In the genomic region with DNA sequence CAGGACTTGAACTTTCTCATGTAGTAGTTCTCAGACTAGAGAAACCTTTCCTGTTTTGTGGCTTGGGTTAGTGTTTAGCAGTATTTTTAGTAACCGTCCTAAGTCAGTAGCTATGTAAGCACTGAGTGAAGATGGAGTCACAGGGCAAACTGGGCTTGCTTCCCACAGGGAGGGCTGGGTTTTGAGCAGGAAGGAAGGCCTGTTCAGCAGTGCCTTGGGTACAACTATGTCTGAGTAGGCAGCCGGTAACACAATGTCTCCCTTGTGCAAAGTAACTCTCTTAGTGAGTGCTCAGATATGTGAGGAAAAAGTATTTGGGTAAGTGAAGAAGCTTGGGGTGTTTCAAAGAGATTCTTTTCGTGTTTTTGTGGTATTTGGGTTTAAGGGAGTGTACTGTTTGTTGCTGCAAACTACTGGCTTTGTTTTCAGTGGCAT, we compare ENCODE assay signal across 8 cellular contexts.
DNase-seq lines count a peak whose midpoint lies in the region; ATAC-seq and TF ChIP-seq lines count a peak whose summit lies in the region.

No MANE protein-coding gene starts in this region.

- 6 to 21% methylated on average over 3 of the region's 3 CpGs for WGBS in esophagus, 2 donors
- 1 to 6% methylated on average over 3 of the region's 3 CpGs for WGBS in tibial nerve, 2 donors

- H3K27me3 ChIP-seq in esophagus (ENCODE audit: control insufficient read depth in 1 of 2, insufficient read depth in 2 of 2, low read length in 2 of 2), result no peaks in the 10 kb centered on the region
- H3K27me3 ChIP-seq in tibial nerve, result no peaks in the 10 kb centered on the region

- H3K4me3 ChIP-seq in esophagus (ENCODE audit: low read depth in 1 of 2, low read length in 2 of 2) (peak overlapping the region in 1 of 2 donors; percentile 33), mucosa of descending colon (no peak overlapping the region), tibial nerve (peak overlapping the region; percentile 8 to 29 (median 16))

- no peaks in the 10 kb centered on the region for H3K9me3 Mint-ChIP-seq in Calu3 (ENCODE audit: low read depth, unreplicated experiment)
- H3K9me3 Mint-ChIP-seq in T-helper 2 cell treated with Interferon-gamma antibody and Interleukin-4, amounts not matched to agents 5 μg/mL and 100 μg/mL, for 36 hours, result peaks cover 17% of the 10 kb centered on the region

- H3K27me3 Mint-ChIP-seq in Calu3 (ENCODE audit: unreplicated experiment), result no peaks in the 10 kb centered on the region
- H3K27me3 Mint-ChIP-seq in T-helper 2 cell treated with Interferon-gamma antibody and Interleukin-4, amounts not matched to agents 5 μg/mL and 100 μg/mL, for 36 hours (ENCODE audit: low read depth), result no peaks in the 10 kb centered on the region

- peak; percentile 65 for ATAC-seq in HG02759 (IDR thresholded peaks at IDR 0.05; ENCODE audit: unreplicated experiment)
- peak; percentile 100 for ATAC-seq in mucosa of descending colon
- ATAC-seq in HG03521 (IDR thresholded peaks at IDR 0.05; ENCODE audit: unreplicated experiment), result no peak

- no TSS peak for BruUV-seq in Calu3 (replicated peaks; lab: Mats Ljungman, UMichigan)

- TF ChIP-seq EP300 in tibial nerve (IDR thresholded peaks at IDR 0.05), result peak; percentile 81 to 95

- H3K9me3 ChIP-seq in esophagus (ENCODE audit: control insufficient read depth in 2 of 2, insufficient read depth in 1 of 2, low read depth in 1 of 2, low read length in 1 of 2) (no peaks in the 10 kb centered on the region), mucosa of descending colon (peaks cover 8% of the 10 kb centered on the region), tibial nerve (peaks cover 0 to 7% (median 0%) of the 10 kb centered on the region in 4 donors)

- peaks cover 21% of the 10 kb centered on the region for H3K4me1 Mint-ChIP-seq in Calu3 (ENCODE audit: low read depth, unreplicated experiment)
- peaks cover 11% of the 10 kb centered on the region for H3K4me1 Mint-ChIP-seq in T-helper 2 cell treated with Interferon-gamma antibody and Interleukin-4, amounts not matched to agents 5 μg/mL and 100 μg/mL, for 36 hours (ENCODE audit: low read depth)

- H3K4me1 ChIP-seq in esophagus (ENCODE audit: control insufficient read depth in 2 of 2, insufficient read depth in 2 of 2, low read length in 1 of 2), result no peaks in the 10 kb centered on the region
- H3K4me1 ChIP-seq in mucosa of descending colon (ENCODE audit: low read depth), result peaks cover 7% of the 10 kb centered on the region
- H3K4me1 ChIP-seq in tibial nerve, result peaks cover 0 to 48% (median 20%) of the 10 kb centered on the region in 4 donors

- TF ChIP-seq CTCF in Calu3 (IDR thresholded peaks at IDR 0.05; ENCODE audit: unreplicated experiment) (no peak), mucosa of descending colon (IDR thresholded peaks at IDR 0.05) (no peak), tibial nerve (IDR thresholded peaks at IDR 0.05) (no peak)

- CTCF ChIA-PET in Calu3 (lab: Charles Lee), result interaction anchor here (0.7 to 1.2 kb wide), 3 partner anchors 113 to 360 kb away, joined by 3 to 6 read pairs (median 3); no protein-coding TSS in a partner anchor

- peak in 1 of 2 donors; percentile 64 for TF ChIP-seq POLR2A in tibial nerve (IDR thresholded peaks at IDR 0.05)

- intact Hi-C loops in Calu3 (cut with micrococcal nuclease; ENCODE audit: unreplicated experiment), result loop anchor here (5.0 kb wide), 1 partner anchor 47 kb away; no protein-coding TSS in a partner anchor
- intact Hi-C loops in mucosa of descending colon (cut with DNase I, micrococcal nuclease), result no loop called here

- H3K4me3 Mint-ChIP-seq in Calu3 (ENCODE audit: low read depth, unreplicated experiment), result peak overlapping the region; percentile 28
- H3K4me3 Mint-ChIP-seq in T-helper 2 cell treated with Interferon-gamma antibody and Interleukin-4, amounts not matched to agents 5 μg/mL and 100 μg/mL, for 36 hours, result peak overlapping the region; percentile 36

- H3K36me3 Mint-ChIP-seq in Calu3 (ENCODE audit: insufficient read depth, unreplicated experiment), result no peaks in the 10 kb centered on the region
- H3K36me3 Mint-ChIP-seq in T-helper 2 cell treated with Interferon-gamma antibody and Interleukin-4, amounts not matched to agents 5 μg/mL and 100 μg/mL, for 36 hours (ENCODE audit: low read depth), result peaks cover 43% of the 10 kb centered on the region

- H3K27ac ChIP-seq in esophagus (ENCODE audit: low read depth in 2 of 2, low read length in 1 of 2) (peak overlapping the region; percentile 44 to 71), tibial nerve (peak overlapping the region; percentile 49 to 92 (median 76))

- DNase-seq in Calu3 (peak; percentile 66), mucosa of descending colon (peak; percentile 72 to 82 (median 72)), tibial nerve (ENCODE audit: low spot score in 2 of 2) (peak; percentile 75 to 88)
- DNase-seq in T-helper 2 cell treated with Interferon-gamma antibody and Interleukin-4, amounts not matched to agents 5 μg/mL and 100 μg/mL, for 36 hours (ENCODE audit: low spot score), result no peak
- DNase-seq in central memory CD4-positive, alpha-beta T cell, result no peak

- H3K27ac Mint-ChIP-seq in Calu3 (ENCODE audit: unreplicated experiment), result peak overlapping the region; percentile 75
- peak overlapping the region; percentile 73 for H3K27ac Mint-ChIP-seq in T-helper 2 cell treated with Interferon-gamma antibody and Interleukin-4, amounts not matched to agents 5 μg/mL and 100 μg/mL, for 36 hours

- H3K36me3 ChIP-seq in esophagus (ENCODE audit: control insufficient read depth in 2 of 2, insufficient read depth in 2 of 2, low read length in 1 of 2) (no peaks in the 10 kb centered on the region), mucosa of descending colon (ENCODE audit: low read depth) (no peaks in the 10 kb centered on the region), tibial nerve (peaks cover 0 to 27% (median 0%) of the 10 kb centered on the region in 3 donors)

Comparison
In these comparisons a context has a peak if more than half of its experiments do, and no peak if none do; other contexts are left out.
1. DNase-seq: peak in Calu3 (single experiment), mucosa of descending colon (3 of 3) and tibial nerve (2 of 2); none in T-helper 2 cell treated with Interferon-gamma antibody and Interleukin-4, amounts not matched to agents 5 μg/mL and 100 μg/mL, for 36 hours (single experiment) and central memory CD4-positive, alpha-beta T cell (single experiment).